20 cellular contexts compared by ENCODE assay signal in the genomic region with DNA sequence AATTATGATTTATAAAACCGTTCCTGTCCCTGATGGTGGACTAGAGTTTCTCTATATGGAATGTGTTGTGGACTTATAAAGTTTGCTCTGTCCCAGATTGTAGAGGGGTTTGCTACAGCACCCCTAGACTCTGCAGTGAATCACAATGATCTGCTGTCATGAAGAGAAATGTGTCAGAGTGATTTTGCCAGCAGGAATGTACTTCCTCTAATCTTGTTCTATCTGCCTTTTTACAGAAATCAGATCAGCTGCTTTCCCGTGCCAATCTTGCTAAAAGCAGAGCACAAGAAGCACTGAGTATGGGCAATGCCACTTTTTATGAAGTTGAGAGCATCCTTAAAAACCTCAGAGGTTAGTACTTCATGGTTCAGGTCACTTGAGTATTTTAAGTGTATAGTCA. TPM values are rescaled to one million over a fixed set of nuclear protein-coding genes. Genes with fewer than 3 reads are reported as not detected.
DNase-seq lines count a peak whose midpoint lies in the region; TF ChIP-seq lines count a peak whose summit lies in the region.
"Had no signal": no experiment of that assay in that cellular context is flagged by ENCODE, and none has a peak within 500 bp of the region (broad histone marks: within the 10 kb centered on the region; RNA-seq: fewer than 3 reads in every experiment).

No MANE protein-coding gene starts in this region.

- no peak overlapping the region for H3K4me3 ChIP-seq in brain microvascular endothelial cell (ENCODE audit: low read depth, low read length)
- H3K4me3 ChIP-seq: colonic mucosa, prostate gland, thyroid gland had no signal

- peaks cover 25% of the 10 kb centered on the region for H3K36me3 Mint-ChIP-seq in HFFc6 (ENCODE audit: low read depth)
- H3K36me3 Mint-ChIP-seq: activated naive CD8-positive, alpha-beta T cell; immature natural killer cell had no signal

- H3K36me3 ChIP-seq in brain microvascular endothelial cell (replicated peaks), result no peaks in the 10 kb centered on the region
- H3K36me3 ChIP-seq: colonic mucosa, prostate gland, thyroid gland had no signal

- H3K27me3 ChIP-seq in brain microvascular endothelial cell (replicated peaks), result no peaks in the 10 kb centered on the region
- H3K27me3 ChIP-seq: colonic mucosa, thyroid gland had no signal

- in situ Hi-C loops in brain microvascular endothelial cell (cut with HindIII; ENCODE audit: low pct_ligation_motif_present, low sequenced_read_pairs), result no loop called here

- H3K27ac ChIP-seq in brain microvascular endothelial cell, result peak overlapping the region; percentile 55
- H3K27ac ChIP-seq: colonic mucosa, prostate gland had no signal

- no peak overlapping the region for H3K4me3 Mint-ChIP-seq in HFFc6
- H3K4me3 Mint-ChIP-seq: activated B cell treated with CpG ODN at 0.5 μM for 24 hours; activated naive CD8-positive, alpha-beta T cell; B cell; immature natural killer cell had no signal

- peak overlapping the region; percentile 83 for H3K27ac Mint-ChIP-seq in HFFc6
- H3K27ac Mint-ChIP-seq: activated B cell treated with CpG ODN at 0.5 μM for 24 hours; activated naive CD8-positive, alpha-beta T cell; B cell; immature natural killer cell had no signal

- TF ChIP-seq CTCF in HFFc6 (IDR thresholded peaks at IDR 0.05) (no peak), brain microvascular endothelial cell (IDR thresholded peaks at IDR 0.05; ENCODE audit: low read depth, low read length, missing control alignments) (no peak)

- DNase-seq in AG08395 (ENCODE audit: low spot score) (peak; percentile 22), HFFc6 (peak; percentile 85), brain microvascular endothelial cell (peak; percentile 68), iris pigment epithelial cell (ENCODE audit: low read depth) (peak; percentile 84), DMS 273 (lab: John Stamatoyannopoulos, UW; ENCODE audit: unreplicated experiment) (no peak), NCI-H146 (lab: John Stamatoyannopoulos, UW) (no peak)
- no peak for DNase-seq in activated CD8-positive, alpha-beta memory T cell treated with anti-CD3 and anti-CD28 coated beads, Interleukin-2, amount 50 U/mL, for 48 hours
- DNase-seq in stimulated activated CD4-positive, alpha-beta T cell treated with anti-CD3 and anti-CD28 coated beads, Interleukin-12 subunit alpha, Interleukin-12 subunit beta, amount 100 ng/mL, for 4 hours, result no peak
- DNase-seq: activated B cell treated with CpG ODN at 0.5 μM for 24 hours; colonic mucosa; immature natural killer cell; NCI-H1105; NCI-H446 treated with DMSO at 0.1 percent for 48 hours; stimulated activated CD4-positive, alpha-beta T cell treated with anti-CD3 and anti-CD28 coated beads, Interleukin-1b, Interleukin-23, amount 100 ng/mL, for 48 hours; stimulated activated CD8-positive, alpha-beta memory T cell treated with anti-CD3 and anti-CD28 coated beads, Interleukin-4, amount 100 ng/mL, for 48 hours; thyroid gland had no signal

- no peaks in the 10 kb centered on the region; the same call in 1 of the 2 replicates for H3K27me3 Mint-ChIP-seq in HFFc6 (ENCODE audit: insufficient read depth)

- H3K9me3 Mint-ChIP-seq in HFFc6, result no peaks in the 10 kb centered on the region
- H3K9me3 Mint-ChIP-seq: activated B cell treated with CpG ODN at 0.5 μM for 24 hours, immature natural killer cell had no signal

- peaks cover 97% of the 10 kb centered on the region for H3K4me1 Mint-ChIP-seq in HFFc6 (ENCODE audit: low read depth)
- H3K4me1 Mint-ChIP-seq: activated B cell treated with CpG ODN at 0.5 μM for 24 hours, immature natural killer cell had no signal

RNA-seq across cellular contexts. Expression of a gene that starts 52.0 kb away (rescaled TPM):
- total RNA-seq in HFFc6 (2021; fragmentation: NEBNext Ultra II Directional; extraction: Animal tissue kit (Norgen Biotek cat#: 25700)), result 1 to 10 TPM; 1.5 to 2.3 (median 1.7) TPM
- total RNA-seq: activated B cell treated with CpG ODN at 0.5 μM for 24 hours, B cell, HepG2 had no signal

Comparison
In these comparisons a context has a peak if more than half of its experiments do, and no peak if none do; other contexts are left out.
1. DNase-seq: peak in AG08395 (single experiment), HFFc6 (single experiment), brain microvascular endothelial cell (single experiment) and iris pigment epithelial cell (single experiment); none in DMS 273 (single experiment), activated CD8-positive, alpha-beta memory T cell treated with anti-CD3 and anti-CD28 coated beads, Interleukin-2, amount 50 U/mL, for 48 hours (single experiment), NCI-H146 (single experiment) and stimulated activated CD4-positive, alpha-beta T cell treated with anti-CD3 and anti-CD28 coated beads, Interleukin-12 subunit alpha, Interleukin-12 subunit beta, amount 100 ng/mL, for 4 hours (single experiment).